ENCODE assay signal across 8 cellular contexts in genomic region chr18:3250237-3251107, GRCh38. TPM values are rescaled to one million over a fixed set of nuclear protein-coding genes. Genes with fewer than 3 reads are reported as not detected.
DNase-seq lines count a peak whose midpoint lies in the region; ATAC-seq and TF ChIP-seq lines count a peak whose summit lies in the region.

No MANE protein-coding gene starts in this region.

- peaks cover 30% of the 10 kb centered on the region for H4K20me1 ChIP-seq in IMR-90 (ENCODE audit: insufficient read depth, low read length)

- peak overlapping the region; percentile 73; the same call in 1 of the 2 replicates for H3K4ac ChIP-seq in IMR-90 (ENCODE audit: low read depth, low read length)

- no peak overlapping the region for H3K4me3 ChIP-seq in IMR-90 (ENCODE audit: insufficient read depth, low read depth, low read length)
- H3K4me3 ChIP-seq in mononuclear cell (ENCODE audit: low read length) = peak overlapping the region; percentile 20

- H3K4me3 Mint-ChIP-seq in brain = peak overlapping the region in 3 of 5 experiments; percentile 61 to 86 (median 61)

- H3K14ac ChIP-seq in IMR-90 (replicated peaks; ENCODE audit: low read depth, low read length) = peak overlapping the region; percentile 87

- peak overlapping the region; percentile 58; the same call in 1 of the 2 replicates for H3K27ac ChIP-seq in IMR-90 (ENCODE audit: insufficient read depth, low read length)

- peak overlapping the region; percentile 98 for H2BK5ac ChIP-seq in IMR-90 (ENCODE audit: low read depth, low read length, poor library complexity, severe bottlenecking)

- H3K4me1 Mint-ChIP-seq in brain = peaks cover 51% of the 10 kb centered on the region

- H2BK120ac ChIP-seq in IMR-90 (ENCODE audit: low read depth, low read length) = peak overlapping the region; percentile 76; the same call in 1 of the 2 replicates

- H4K8ac ChIP-seq in IMR-90 (ENCODE audit: low read depth in 2 of 2, low read length in 2 of 2) = peak overlapping the region; percentile 20 to 47; a peak in 3 of 4 replicates

- peak overlapping the region; percentile 68 for H4K91ac ChIP-seq in IMR-90 (ENCODE audit: insufficient read depth, low read depth, low read length)

- peak overlapping the region; percentile 94 for H3K56ac ChIP-seq in IMR-90 (ENCODE audit: extremely low read depth, insufficient read depth, low read length)

- H3K27ac Mint-ChIP-seq in brain = peak overlapping the region in 2 of 5 experiments; percentile 49 to 79

- peaks cover 0 to 8% (median 0%) of the 10 kb centered on the region in 5 experiments for H3K9me3 Mint-ChIP-seq in brain

- CTCF ChIA-PET in IMR-90 (lab: Yijun Ruan, JAX) = no interaction called here

- H3K9me3 ChIP-seq in IMR-90 (ENCODE audit: control insufficient read depth, insufficient read depth, low read length) = peaks cover 4% of the 10 kb centered on the region; the same call in 1 of the 2 replicates
- H3K9me3 ChIP-seq in mononuclear cell (ENCODE audit: low read depth, low read length) = no peaks in the 10 kb centered on the region

- peak overlapping the region; percentile 84; the same call in 1 of the 2 replicates for H3K23ac ChIP-seq in IMR-90 (ENCODE audit: low read depth, low read length)

- DNase-seq in AG20443 (ENCODE audit: low spot score) = peak; percentile 30
- peak; percentile 80 for DNase-seq in IMR-90
- no peak for DNase-seq in stimulated activated CD4-positive, alpha-beta T cell treated with anti-CD3 and anti-CD28 coated beads, Interleukin-2, amount 100 ng/mL, for 48 hours
- no peak for DNase-seq in NCI-H1694 (lab: John Stamatoyannopoulos, UW)

- BruUV-seq in IMR-90 (replicated peaks; lab: Mats Ljungman, UMichigan) = TSS peak; percentile 87

- no peak for TF ChIP-seq CTCF in IMR-90 (conservative IDR thresholded peaks at IDR 0.05; ENCODE audit: low read depth, low read length)
- TF ChIP-seq CTCF in brain (conservative IDR thresholded peaks at IDR 0.05) = no peak

- H3K27me3 ChIP-seq in IMR-90 (ENCODE audit: control insufficient read depth, insufficient read depth, low read length) (no peaks in the 10 kb centered on the region), mononuclear cell (ENCODE audit: insufficient read depth, low read length) (no peaks in the 10 kb centered on the region)

- peak; percentile 6; the same call in 1 of the 2 replicates for ATAC-seq in IMR-90 (ENCODE audit: low read depth)
- no peak for ATAC-seq in GM18517 (IDR thresholded peaks at IDR 0.05; ENCODE audit: unreplicated experiment)
- no peak for ATAC-seq in HG02981 (IDR thresholded peaks at IDR 0.05; ENCODE audit: unreplicated experiment)

- H2AK5ac ChIP-seq in IMR-90 (ENCODE audit: low read depth, low read length) = peak overlapping the region; percentile 17; the same call in 1 of the 2 replicates

- H3K27me3 Mint-ChIP-seq in brain = peaks cover 9% of the 10 kb centered on the region

- TF ChIP-seq RAD21 in IMR-90 (IDR thresholded peaks at IDR 0.05; ENCODE audit: low read length) = no peak

- peak overlapping the region; percentile 79 for H3K4me2 ChIP-seq in IMR-90 (ENCODE audit: low read depth, low read length)

- no peaks in the 10 kb centered on the region for H3K9me1 ChIP-seq in IMR-90 (ENCODE audit: insufficient read depth, low read length)

- H2AFZ ChIP-seq in IMR-90 (replicated peaks; ENCODE audit: low read length, poor library complexity) = no peak overlapping the region

- H3K79me1 ChIP-seq in IMR-90 (ENCODE audit: low read depth in 1 of 2, low read length in 2 of 2) = peaks cover 21 to 42% of the 10 kb centered on the region in 2 experiments

- intact Hi-C loops in IMR-90 (cut with micrococcal nuclease) = no loop called here

- WGBS in IMR-90 (ENCODE audit: extremely low coverage in 2 of 2, insufficient read length in 1 of 2), 2 experiments = no CpG with 5 or more reads among the region's 6 CpGs

- H3K36me3 Mint-ChIP-seq in brain = peaks cover 23% of the 10 kb centered on the region

- peak; percentile 22; the same call in 1 of the 2 replicates for TF ChIP-seq POLR2A in IMR-90 (IDR thresholded peaks at IDR 0.05; ENCODE audit: low read depth, low read length)

- H3K36me3 ChIP-seq in IMR-90 (ENCODE audit: control insufficient read depth, insufficient read depth, low read length) = peaks cover 20% of the 10 kb centered on the region

- dilution Hi-C loops in IMR-90 (cut with HindIII; ENCODE audit: low sequenced_read_pairs, unreplicated experiment) = no loop called here

- in situ Hi-C loops in IMR-90 (cut with MboI; ENCODE audit: low sequenced_read_pairs) = no loop called here

- POLR2A ChIA-PET in IMR-90 (lab: Charles Lee; ENCODE audit: unreplicated experiment) = interaction anchor here (0.6 to 1.2 kb wide), 2 partner anchors 10 to 71 kb away, joined by 3 read pairs; no protein-coding TSS in a partner anchor

- H3K4me1 ChIP-seq in IMR-90 (ENCODE audit: control insufficient read depth, insufficient read depth, low read length) (peaks cover 15% of the 10 kb centered on the region), mononuclear cell (ENCODE audit: insufficient read depth, low read length) (peaks cover 68% of the 10 kb centered on the region)

- H3K9ac ChIP-seq in IMR-90 (ENCODE audit: low read depth, low read length) = peak overlapping the region; percentile 47; the same call in 1 of the 2 replicates

- H3K18ac ChIP-seq in IMR-90 (ENCODE audit: low read depth, low read length) = peak overlapping the region; percentile 81; the same call in 1 of the 2 replicates

- H2BK15ac ChIP-seq in IMR-90 (ENCODE audit: low read depth, low read length) = 0 out of 3 replicates have a peak overlapping the region, but pooled peaks have one; percentile 61

- peak overlapping the region; percentile 63; the same call in 1 of the 2 replicates for H2BK20ac ChIP-seq in IMR-90 (ENCODE audit: low read depth, low read length)

- H4K5ac ChIP-seq in IMR-90 (ENCODE audit: low read depth, low read length) = peak overlapping the region; percentile 90; the same call in 1 of the 2 replicates

- no peak overlapping the region for H2AK9ac ChIP-seq in IMR-90 (replicated peaks; ENCODE audit: low read depth, low read length, poor library complexity)

TF ChIP-seq in IMR-90, 13 proteins besides CTCF, POLR2A, EP300 and RAD21:
- TF ChIP-seq CEBPB (IDR thresholded peaks at IDR 0.05; ENCODE audit: low read depth, low read length) (no peak), SMC3 (IDR thresholded peaks at IDR 0.05; ENCODE audit: low read depth, low read length) (no peak), MAFK (IDR thresholded peaks at IDR 0.05; ENCODE audit: low read depth, low read length) (no peak), RCOR1 (IDR thresholded peaks at IDR 0.05; ENCODE audit: insufficient replicate concordance, low read length) (no peak), BHLHE40 (IDR thresholded peaks at IDR 0.05; ENCODE audit: low read depth, low read length) (0 out of 2 replicates have a peak, but pooled peaks have one; percentile 36), MAZ (IDR thresholded peaks at IDR 0.05; ENCODE audit: borderline replicate concordance, low read depth, low read length) (no peak), RFX5 (IDR thresholded peaks at IDR 0.05; ENCODE audit: low read depth, low read length) (no peak), FOS (IDR thresholded peaks at IDR 0.05; ENCODE audit: low read depth, low read length) (peak; percentile 84), NFE2L2 (IDR thresholded peaks at IDR 0.05; ENCODE audit: low read depth, low read length) (no peak)

RNA-seq across cellular contexts. Expression of gene MYL12A, which starts 2.9 kb away (rescaled TPM):
- 580 and 743 TPM in 2 replicates for total RNA-seq in IMR-90 (2012; rRNA removed)
- polyA plus RNA-seq in IMR-90 (2012; rRNA removed) = 469 and 549 TPM in 2 replicates
- 192 and 196 TPM in 2 replicates for polyA plus RNA-seq in IMR-90 (2012; cell fraction: cytosol; rRNA removed)
- 65.1 and 308 TPM in 2 replicates for polyA plus RNA-seq in IMR-90 (2012; cell fraction: nucleus; rRNA removed; ENCODE audit: low replicate concordance)
- polyA plus RNA-seq in brain (ENCODE audit: insufficient read depth, low read depth, low replicate concordance) = 89.2 TPM
- total RNA-seq in mononuclear cell = 475 TPM

RNA-seq across cellular contexts. Expression of gene MYL12B, which starts 11.5 kb away (rescaled TPM):
- total RNA-seq in IMR-90 (2012; rRNA removed) (593 and 692 TPM in 2 replicates), mononuclear cell (209 TPM)
- polyA plus RNA-seq in IMR-90 (2012; rRNA removed) (753 and 816 TPM in 2 replicates), brain (ENCODE audit: insufficient read depth, low read depth, low replicate concordance) (210 TPM)
- polyA plus RNA-seq in IMR-90 (2012; cell fraction: cytosol; rRNA removed) = 265 and 382 TPM in 2 replicates
- 98.0 and 290 TPM in 2 replicates for polyA plus RNA-seq in IMR-90 (2012; cell fraction: nucleus; rRNA removed; ENCODE audit: low replicate concordance)

RNA-seq across cellular contexts. Expression of gene MYOM1, which starts 30.7 kb away (rescaled TPM):
- total RNA-seq in IMR-90 (2012; rRNA removed) (under 0.01 TPM in 2 replicates), mononuclear cell (0.94 TPM)
- polyA plus RNA-seq in IMR-90 (2012; rRNA removed) (0.04 and 0.10 TPM in 2 replicates), brain (ENCODE audit: insufficient read depth, low read depth, low replicate concordance) (3.1 TPM)
- polyA plus RNA-seq in IMR-90 (2012; cell fraction: cytosol; rRNA removed) = 0.01 TPM in 1 of 2 replicates, not detected in the other
- 0.02 TPM in 2 replicates for polyA plus RNA-seq in IMR-90 (2012; cell fraction: nucleus; rRNA removed; ENCODE audit: low replicate concordance)

Comparison
In these comparisons a context has a peak if more than half of its experiments do, and no peak if none do; other contexts are left out.
1. DNase-seq: peak in AG20443 (single experiment) and IMR-90 (single experiment); none in stimulated activated CD4-positive, alpha-beta T cell treated with anti-CD3 and anti-CD28 coated beads, Interleukin-2, amount 100 ng/mL, for 48 hours (0 of 2) and NCI-H1694 (single experiment).